ENCODE assay signal across 8 cellular contexts in genomic region chr12:110743571-110744093, GRCh38. TPM values are rescaled to one million over a fixed set of nuclear protein-coding genes. Genes with fewer than 3 reads are reported as not detected.
DNase-seq lines count a peak whose midpoint lies in the region; ATAC-seq and TF ChIP-seq lines count a peak whose summit lies in the region.

No MANE protein-coding gene starts in this region.

- no peak overlapping the region for H2AFZ ChIP-seq in neural cell (ENCODE audit: low read depth, low read length)

- no peaks in the 10 kb centered on the region for H3K27me3 Mint-ChIP-seq in activated CD4-positive, alpha-beta T cell treated with anti-CD3 and anti-CD28 coated beads for 36 hours
- no peaks in the 10 kb centered on the region for H3K27me3 Mint-ChIP-seq in T-cell

- H3K4me2 ChIP-seq in neural cell (ENCODE audit: low read length) = peak overlapping the region; percentile 56

- H3K27ac Mint-ChIP-seq in activated CD4-positive, alpha-beta T cell treated with anti-CD3 and anti-CD28 coated beads for 36 hours = peak overlapping the region; percentile 85
- H3K27ac Mint-ChIP-seq in T-cell = peak overlapping the region; percentile 90 to 91

- no peaks in the 10 kb centered on the region for H3F3A ChIP-seq in neural cell (ENCODE audit: insufficient read depth, low read length, poor library complexity, severe bottlenecking)

- H3K36me3 Mint-ChIP-seq in activated CD4-positive, alpha-beta T cell treated with anti-CD3 and anti-CD28 coated beads for 36 hours (ENCODE audit: low read depth) = peaks cover 25% of the 10 kb centered on the region
- H3K36me3 Mint-ChIP-seq in T-cell = no peaks in the 10 kb centered on the region

- no peak for TF ChIP-seq RAD21 in neural cell (conservative IDR thresholded peaks at IDR 0.05)

- no peak for TF ChIP-seq CTCF in fibroblast of mammary gland (conservative IDR thresholded peaks at IDR 0.05; ENCODE audit: control insufficient read depth, insufficient read depth, low read depth, low read length)
- no peak for TF ChIP-seq CTCF in neural cell (IDR thresholded peaks at IDR 0.05; ENCODE audit: poor library complexity, severe bottlenecking)

- H3K9me3 ChIP-seq in neural cell (ENCODE audit: low read length) = no peaks in the 10 kb centered on the region

- intact Hi-C loops in activated CD4-positive, alpha-beta T cell treated with anti-CD3 and anti-CD28 coated beads for 36 hours (cut with DNase I, micrococcal nuclease) = loop anchor here (2.0 to 10.0 kb wide), 8 partner anchors 55 to 1661 kb away; partner anchors contain the start of genes RAD9B (in 2 of the 2), VPS29 (in 2 of the 2), ATP2A2 (in 1 of the 2) and ATXN2 (in 1 of the 2)

- peaks cover 7% of the 10 kb centered on the region for H4K20me1 ChIP-seq in neural cell (ENCODE audit: insufficient read depth)

- H3K27ac ChIP-seq in neural cell (ENCODE audit: low read length) = no peak overlapping the region

- H3K9me2 ChIP-seq in neural cell (ENCODE audit: insufficient read depth, low read length) = no peaks in the 10 kb centered on the region

- no peak for TF ChIP-seq EP300 in neural cell (conservative IDR thresholded peaks at IDR 0.05; ENCODE audit: poor library complexity, severe bottlenecking)

- H3K4me3 ChIP-seq in fibroblast of mammary gland (ENCODE audit: control insufficient read depth, low read depth, low read length) = peak overlapping the region; percentile 75
- H3K4me3 ChIP-seq in neural cell (ENCODE audit: low read length) = peak overlapping the region; percentile 79

- H3K9ac ChIP-seq in neural cell (ENCODE audit: low read length) = no peak overlapping the region

- CTCF ChIA-PET in activated CD4-positive, alpha-beta T cell treated with anti-CD3 and anti-CD28 coated beads for 36 hours (lab: Charles Lee) = interaction anchor here (0.9 to 1.3 kb wide), 2 partner anchors 84 to 144 kb away, joined by 3 to 4 read pairs; no protein-coding TSS in a partner anchor
- CTCF ChIA-PET in T-cell (lab: Charles Lee) = interaction anchor here in 1 of 2 donors (1.2 kb wide), 1 partner anchor 294 kb away, joined by 3 read pairs; the partner anchor contains the start of gene ARPC3

- H3K4me1 Mint-ChIP-seq in activated CD4-positive, alpha-beta T cell treated with anti-CD3 and anti-CD28 coated beads for 36 hours = peaks cover 27% of the 10 kb centered on the region
- peaks cover 33 to 47% (median 33%) of the 10 kb centered on the region in 3 donors for H3K4me1 Mint-ChIP-seq in T-cell

- peak; percentile 18 for DNase-seq in activated CD4-positive, alpha-beta T cell treated with anti-CD3 and anti-CD28 coated beads for 36 hours
- DNase-seq in activated CD4-positive, alpha-beta T cell treated with anti-CD3 and anti-CD28 coated beads for 4 hours = no peak
- peak in 1 of 34 experiments; percentile 1 for DNase-seq in T-cell
- DNase-seq in fibroblast of mammary gland (ENCODE audit: low read depth) = peak; percentile 34
- DNase-seq in KBM-7 = no peak

- no peaks in the 10 kb centered on the region for H3K36me3 ChIP-seq in neural cell (ENCODE audit: insufficient read depth, low read length)

- H3K79me2 ChIP-seq in neural cell (replicated peaks; ENCODE audit: insufficient read depth, low read length) = peaks cover 37% of the 10 kb centered on the region

- POLR2A ChIA-PET in activated CD4-positive, alpha-beta T cell treated with anti-CD3 and anti-CD28 coated beads for 36 hours (lab: Charles Lee) = interaction anchor here (0.7 kb wide), 2 partner anchors 31 to 83 kb away, joined by 3 to 6 read pairs; no protein-coding TSS in a partner anchor
- POLR2A ChIA-PET in T-cell (lab: Charles Lee) = no interaction called here

- ATAC-seq in activated CD4-positive, alpha-beta T cell treated with anti-CD3 and anti-CD28 coated beads for 36 hours = no peak
- ATAC-seq in T-cell (replicated peaks in 1 of 4) (no peak), GM21367 (IDR thresholded peaks at IDR 0.05; ENCODE audit: unreplicated experiment) (no peak), HG03280 (IDR thresholded peaks at IDR 0.05; ENCODE audit: unreplicated experiment) (no peak)

- in situ Hi-C loops in KBM-7 (cut with MboI; ENCODE audit: low pct_unique_long_range_greater_than_20kb, low sequenced_read_pairs) = no loop called here

- no peaks in the 10 kb centered on the region for H3K9me3 Mint-ChIP-seq in activated CD4-positive, alpha-beta T cell treated with anti-CD3 and anti-CD28 coated beads for 36 hours (ENCODE audit: low read depth)
- H3K9me3 Mint-ChIP-seq in T-cell = no peaks in the 10 kb centered on the region

- no peaks in the 10 kb centered on the region for H3K27me3 ChIP-seq in neural cell (ENCODE audit: insufficient read depth, low read depth, low read length)

- H3K4me3 Mint-ChIP-seq in activated CD4-positive, alpha-beta T cell treated with anti-CD3 and anti-CD28 coated beads for 36 hours = peak overlapping the region; percentile 98
- peak overlapping the region; percentile 42 to 99 (median 94) for H3K4me3 Mint-ChIP-seq in T-cell

TF ChIP-seq in neural cell, 6 proteins besides CTCF, POLR2A, EP300 and RAD21:
- TF ChIP-seq EZH2 (IDR thresholded peaks at IDR 0.05; ENCODE audit: borderline replicate concordance, insufficient read depth, low read length, poor library complexity, severe bottlenecking) = no peak
- no peak for TF ChIP-seq MXI1 (conservative IDR thresholded peaks at IDR 0.05; ENCODE audit: poor library complexity, severe bottlenecking)
- no peak for TF ChIP-seq SMC3 (conservative IDR thresholded peaks at IDR 0.05; ENCODE audit: poor library complexity)
- TF ChIP-seq TAF1 (IDR thresholded peaks at IDR 0.05; ENCODE audit: low read depth) = no peak
- TF ChIP-seq REST (IDR thresholded peaks at IDR 0.05; ENCODE audit: borderline replicate concordance) = no peak
- no peak for TF ChIP-seq POLR2AphosphoS5 (IDR thresholded peaks at IDR 0.05)

RNA-seq across cellular contexts. Expression of gene PPP1CC, which starts 0.9 kb away (rescaled TPM):
- total RNA-seq in activated CD4-positive, alpha-beta T cell treated with anti-CD3 and anti-CD28 coated beads for 36 hours = 100 to 1,000 TPM; 201 to 283 TPM
- total RNA-seq in T-cell = 100 to 1,000 TPM; 113 to 154 (median 134) TPM
- polyA plus RNA-seq in neural cell = 158 and 188 TPM in 2 replicates
- 130 and 133 TPM in 2 replicates for polyA minus RNA-seq in neural cell

RNA-seq across cellular contexts. Expression of gene HVCN1, which starts 54.7 kb away (rescaled TPM):
- total RNA-seq in activated CD4-positive, alpha-beta T cell treated with anti-CD3 and anti-CD28 coated beads for 36 hours = 1 to 10 TPM; 4.4 to 4.7 TPM
- total RNA-seq in T-cell = 10 to 100 TPM in 3 of 5 donors, 1 to 10 TPM in 2; 5.6 to 18.7 (median 14.2) TPM
- not detected in 2 replicates for polyA plus RNA-seq in neural cell
- not detected in 2 replicates for polyA minus RNA-seq in neural cell

Comparison
In these comparisons a context has a peak if more than half of its experiments do, and no peak if none do; other contexts are left out.
1. DNase-seq: peak in activated CD4-positive, alpha-beta T cell treated with anti-CD3 and anti-CD28 coated beads for 36 hours (single experiment) and fibroblast of mammary gland (single experiment); none in activated CD4-positive, alpha-beta T cell treated with anti-CD3 and anti-CD28 coated beads for 4 hours (0 of 2) and KBM-7 (single experiment).